28 cellular contexts compared by ENCODE assay signal in the genomic region with DNA sequence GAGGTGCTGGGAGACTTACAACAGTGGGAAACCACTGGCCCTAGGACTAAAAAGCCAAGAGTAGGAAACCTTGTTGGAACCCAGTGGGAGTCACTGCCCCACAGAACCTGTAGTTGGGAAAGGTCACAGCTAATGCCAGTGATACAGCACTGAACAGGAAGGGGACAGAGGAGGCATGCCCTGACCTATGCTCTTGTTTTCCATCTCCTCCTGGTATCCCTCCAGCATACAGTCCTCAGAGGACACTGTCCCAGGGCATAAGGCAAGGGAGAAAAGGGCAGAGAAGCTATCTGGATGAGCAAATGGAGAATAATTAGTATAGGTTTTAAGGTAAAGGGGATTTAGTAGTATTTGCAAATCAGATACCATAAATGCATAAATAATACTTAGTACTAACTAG.
"Had no signal": no experiment of that assay in that cellular context is flagged by ENCODE, and none has a peak within 500 bp of the region (broad histone marks: within the 10 kb centered on the region; RNA-seq: fewer than 3 reads in every experiment).

No MANE protein-coding gene starts in this region.

- H3K9me3 ChIP-seq: neutrophil, pancreas, prostate gland, spleen, thoracic aorta, thyroid gland, tibial nerve, upper lobe of left lung, vagina had no signal

- H3K27ac ChIP-seq: neutrophil, pancreas, prostate gland, skin epidermis, spleen, thoracic aorta, thyroid gland, tibial nerve, upper lobe of left lung, vagina had no signal

- FAIRE-seq: pancreas, urothelium cell line had no signal

- ATAC-seq: naive thymus-derived CD8-positive, alpha-beta T cell; natural killer cell treated with Interleukin-12 subunit alpha and Interleukin-12 subunit beta and Interleukin-15 and Interleukin-18, amount 100 ng/mL, for 72 hours; pancreas; right cardiac atrium; sciatic nerve; stimulated activated memory B cell treated with anti-CD40 and anti-IgM and Interleukin-4, amounts not matched to agents 10 μg/mL and 1 μg/mL and 100 μg/mL, for 72 hours; stimulated activated naive CD8-positive, alpha-beta T cell treated with anti-CD3 and anti-CD28 coated beads, Interleukin-15, amount 100 ng/mL, for 72 hours; stimulated activated naive CD8-positive, alpha-beta T cell treated with anti-CD3 and anti-CD28 coated beads, Interleukin-15, Interleukin-2, amounts not matched to agents 100 U/mL and 50 U/mL, for 24 hours had no signal

- H3K27me3 ChIP-seq: neutrophil, pancreas, spleen, thyroid gland, tibial nerve, upper lobe of left lung, vagina had no signal

- H3K36me3 ChIP-seq: neutrophil, pancreas, prostate gland, spleen, thoracic aorta, thyroid gland, tibial nerve, upper lobe of left lung, vagina had no signal

- H3K4me2 ChIP-seq: smooth muscle cell had no signal

- DNase-seq: naive thymus-derived CD8-positive, alpha-beta T cell; nephron progenitor cell; nucleus accumbens; pancreas; retina; right cardiac atrium; spleen; stimulated activated CD4-positive, alpha-beta T cell treated with anti-CD3 and anti-CD28 coated beads, Interleukin-12 subunit alpha, Interleukin-12 subunit beta, amount 100 ng/mL, for 4 hours; stimulated activated CD4-positive, alpha-beta T cell treated with anti-CD3 and anti-CD28 coated beads, Interleukin-1b, Interleukin-23, amount 100 ng/mL, for 48 hours; stimulated activated CD4-positive, alpha-beta T cell treated with anti-CD3 and anti-CD28 coated beads, Interleukin-4, amount 100 ng/mL, for 1 hour; stimulated activated CD4-positive, alpha-beta T cell treated with anti-CD3 and anti-CD28 coated beads, Interleukin-4, amount 100 ng/mL, for 4 hours; stimulated activated CD8-positive, alpha-beta memory T cell treated with anti-CD3 and anti-CD28 coated beads, Interleukin-4, amount 100 ng/mL, for 48 hours; stimulated activated naive CD4-positive, alpha-beta T cell; stimulated activated naive CD8-positive, alpha-beta T cell treated with anti-CD3 and anti-CD28 coated beads, Interleukin-15, amount 100 ng/mL, for 72 hours; stimulated activated naive CD8-positive, alpha-beta T cell treated with anti-CD3 and anti-CD28 coated beads, Interleukin-15, Interleukin-2, amounts not matched to agents 100 U/mL and 50 U/mL, for 24 hours; thyroid gland; upper lobe of left lung had no signal

- H3K4me1 ChIP-seq: prostate gland, vagina had no signal

- H3K4me3 ChIP-seq: pancreas, prostate gland, skin epidermis, smooth muscle cell, spleen, thoracic aorta, thyroid gland, tibial nerve, upper lobe of left lung, vagina had no signal
